16 cellular contexts compared by ENCODE assay signal in genomic region chr5:40347981-40348725, GRCh38.
DNase-seq lines count a peak whose midpoint lies in the region; TF ChIP-seq lines count a peak whose summit lies in the region.
"Had no signal": no experiment of that assay in that cellular context is flagged by ENCODE, and none has a peak within 500 bp of the region (broad histone marks: within the 10 kb centered on the region; RNA-seq: fewer than 3 reads in every experiment).

No MANE protein-coding gene starts in this region.

- H3K27me3 Mint-ChIP-seq in HFFc6 (ENCODE audit: insufficient read depth) = peaks cover 1% of the 10 kb centered on the region; the same call in 1 of the 2 replicates
- no peaks in the 10 kb centered on the region for H3K27me3 Mint-ChIP-seq in activated T-helper 1 cell treated with anti-CD3 and anti-CD28 coated beads, Interleukin-12 subunit alpha, Interleukin-12 subunit beta, Interleukin-2, Interleukin-4 antibody, amounts not matched to agents 30 ng/mL and 10 ng/mL and 1 ng/mL, durations not matched to agents 14 hours and 24 hours and 36 hours (ENCODE audit: insufficient read depth)
- H3K27me3 Mint-ChIP-seq: CD4-positive, alpha-beta memory T cell had no signal

- H3K4me1 Mint-ChIP-seq in HFFc6 (ENCODE audit: low read depth) = peaks cover 9% of the 10 kb centered on the region; the same call in 1 of the 2 replicates
- no peaks in the 10 kb centered on the region for H3K4me1 Mint-ChIP-seq in activated T-helper 1 cell treated with anti-CD3 and anti-CD28 coated beads, Interleukin-12 subunit alpha, Interleukin-12 subunit beta, Interleukin-2, Interleukin-4 antibody, amounts not matched to agents 30 ng/mL and 10 ng/mL and 1 ng/mL, durations not matched to agents 14 hours and 24 hours and 36 hours (ENCODE audit: low read depth)
- H3K4me1 Mint-ChIP-seq: CD14-positive monocyte, H9 had no signal

- peaks cover 16% of the 10 kb centered on the region for H3K36me3 Mint-ChIP-seq in HFFc6 (ENCODE audit: low read depth)
- H3K36me3 Mint-ChIP-seq in activated T-helper 1 cell treated with anti-CD3 and anti-CD28 coated beads, Interleukin-12 subunit alpha, Interleukin-12 subunit beta, Interleukin-2, Interleukin-4 antibody, amounts not matched to agents 30 ng/mL and 10 ng/mL and 1 ng/mL, durations not matched to agents 14 hours and 24 hours and 36 hours (ENCODE audit: low read depth) = peaks cover 26% of the 10 kb centered on the region

- peaks cover 18% of the 10 kb centered on the region for H3K9me3 Mint-ChIP-seq in HFFc6
- H3K9me3 Mint-ChIP-seq in activated T-helper 1 cell treated with anti-CD3 and anti-CD28 coated beads, Interleukin-12 subunit alpha, Interleukin-12 subunit beta, Interleukin-2, Interleukin-4 antibody, amounts not matched to agents 30 ng/mL and 10 ng/mL and 1 ng/mL, durations not matched to agents 14 hours and 24 hours and 36 hours = peaks cover 42% of the 10 kb centered on the region

- H3K4me3 Mint-ChIP-seq in HFFc6 = peak overlapping the region; percentile 8; the same call in 1 of the 2 replicates
- no peak overlapping the region for H3K4me3 Mint-ChIP-seq in activated T-helper 1 cell treated with anti-CD3 and anti-CD28 coated beads, Interleukin-12 subunit alpha, Interleukin-12 subunit beta, Interleukin-2, Interleukin-4 antibody, amounts not matched to agents 30 ng/mL and 10 ng/mL and 1 ng/mL, durations not matched to agents 14 hours and 24 hours and 36 hours
- H3K4me3 Mint-ChIP-seq: CD14-positive monocyte; CD4-positive, alpha-beta memory T cell; H9 had no signal

- intact Hi-C loops in activated T-helper 1 cell treated with anti-CD3 and anti-CD28 coated beads, Interleukin-12 subunit alpha, Interleukin-12 subunit beta, Interleukin-2, Interleukin-4 antibody, amounts not matched to agents 30 ng/mL and 10 ng/mL and 1 ng/mL, durations not matched to agents 14 hours and 24 hours and 36 hours (cut with micrococcal nuclease) = no loop called here
- intact Hi-C loops in posterior cingulate gyrus (cut with DNase I) = no loop called here

- H3K27ac Mint-ChIP-seq in HFFc6 = no peak overlapping the region
- H3K27ac Mint-ChIP-seq in activated T-helper 1 cell treated with anti-CD3 and anti-CD28 coated beads, Interleukin-12 subunit alpha, Interleukin-12 subunit beta, Interleukin-2, Interleukin-4 antibody, amounts not matched to agents 30 ng/mL and 10 ng/mL and 1 ng/mL, durations not matched to agents 14 hours and 24 hours and 36 hours = peak overlapping the region; percentile 6

- TF ChIP-seq CTCF in HFFc6 (IDR thresholded peaks at IDR 0.05) = no peak

- DNase-seq in HFFc6 (no peak), inferior parietal cortex (ENCODE audit: extremely low spot score) (peak; percentile 4), posterior cingulate gyrus (peak in 6 of 10 donors; percentile 16 to 88 (median 63)), NCI-H146 (lab: John Stamatoyannopoulos, UW) (no peak), NCI-H82 (lab: John Stamatoyannopoulos, UW) (no peak), NOMO-1 (lab: John Stamatoyannopoulos, UW; ENCODE audit: unreplicated experiment in 2 of 2) (no peak)
- DNase-seq in activated T-helper 1 cell treated with anti-CD3 and anti-CD28 coated beads, Interleukin-12 subunit alpha, Interleukin-12 subunit beta, Interleukin-2, Interleukin-4 antibody, amounts not matched to agents 30 ng/mL and 10 ng/mL and 1 ng/mL, durations not matched to agents 14 hours and 24 hours and 36 hours (ENCODE audit: low spot score) = no peak
- DNase-seq: 8988T; CD4-positive, alpha-beta memory T cell; DMS153; DMS79; GF-D8; GOT3; H9; IMR-90 had no signal

Comparison
In these comparisons a context has a peak if more than half of its experiments do, and no peak if none do; other contexts are left out.
1. DNase-seq: peak in inferior parietal cortex (single experiment) and posterior cingulate gyrus (6 of 10); none in HFFc6 (single experiment), activated T-helper 1 cell treated with anti-CD3 and anti-CD28 coated beads, Interleukin-12 subunit alpha, Interleukin-12 subunit beta, Interleukin-2, Interleukin-4 antibody, amounts not matched to agents 30 ng/mL and 10 ng/mL and 1 ng/mL, durations not matched to agents 14 hours and 24 hours and 36 hours (single experiment), NCI-H146 (single experiment), NCI-H82 (single experiment) and NOMO-1 (0 of 2).